In the genomic region with DNA sequence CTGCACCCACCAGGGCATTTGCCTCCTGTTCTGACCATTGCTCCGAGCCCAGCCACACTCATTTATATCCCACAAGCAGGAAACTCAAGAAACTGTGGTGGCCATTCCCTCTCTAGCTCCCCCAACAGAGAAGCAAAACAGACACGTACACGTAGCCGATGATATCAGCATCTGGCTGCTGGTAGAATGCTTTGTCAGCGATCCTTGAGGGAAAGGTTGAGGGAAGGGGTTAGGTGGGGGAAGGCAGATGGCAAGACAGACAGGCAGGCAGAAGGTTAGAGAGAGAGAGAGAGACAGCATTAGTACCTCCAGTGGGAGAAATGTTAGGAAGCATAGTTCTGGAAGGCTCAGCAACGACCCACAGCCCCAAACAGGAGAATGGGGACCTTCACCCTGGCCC, we compare ENCODE assay signal across 14 cellular contexts. TPM values are rescaled to one million over a fixed set of nuclear protein-coding genes. Genes with fewer than 3 reads are reported as not detected.
A peak's percentile ranks its signal among the peaks of the same experiment; 100 is the strongest.
DNase-seq lines count a peak whose midpoint lies in the region; FAIRE-seq and TF ChIP-seq lines count a peak whose summit lies in the region.
"Had no signal": no experiment of that assay in that cellular context is flagged by ENCODE, and none has a peak within 500 bp of the region (broad histone marks: within the 10 kb centered on the region; RNA-seq: fewer than 3 reads in every experiment).

No MANE protein-coding gene starts in this region.

- H3K36me3 Mint-ChIP-seq in dendritic cell treated with granulocyte-macrophage colony-stimulating factor and Interleukin-4, amounts not matched to agents 40 ng/mL and 50 ng/mL, for 4 days (ENCODE audit: low read depth), result peaks cover 90% of the 10 kb centered on the region
- peaks cover 9% of the 10 kb centered on the region for H3K36me3 Mint-ChIP-seq in nephron (ENCODE audit: low read depth)

- no peak for TF ChIP-seq CTCF in nephron (IDR thresholded peaks at IDR 0.05; ENCODE audit: unreplicated experiment in 3 of 3)

- peaks cover 44% of the 10 kb centered on the region for H3K4me1 Mint-ChIP-seq in dendritic cell treated with granulocyte-macrophage colony-stimulating factor and Interleukin-4, amounts not matched to agents 40 ng/mL and 50 ng/mL, for 4 days (ENCODE audit: low read depth)
- H3K4me1 Mint-ChIP-seq in nephron, result peaks cover 27% of the 10 kb centered on the region
- H3K4me1 Mint-ChIP-seq: activated B cell treated with CpG ODN at 0.5 μM for 24 hours had no signal

- FAIRE-seq in frontal cortex (lab: Jason Lieb, UNC) (no peak), RCC 7860 (lab: Jason Lieb, UNC) (no peak)
- FAIRE-seq: endometrium, islet of Langerhans had no signal

- H3K4me3 Mint-ChIP-seq in dendritic cell treated with granulocyte-macrophage colony-stimulating factor and Interleukin-4, amounts not matched to agents 40 ng/mL and 50 ng/mL, for 4 days, result no peak overlapping the region
- H3K4me3 Mint-ChIP-seq in nephron, result peak overlapping the region; percentile 10 to 63 (median 56)
- H3K4me3 Mint-ChIP-seq: activated B cell treated with CpG ODN at 0.5 μM for 24 hours, H9 had no signal

- H3K27ac Mint-ChIP-seq in dendritic cell treated with granulocyte-macrophage colony-stimulating factor and Interleukin-4, amounts not matched to agents 40 ng/mL and 50 ng/mL, for 4 days, result peak overlapping the region; percentile 2
- peak overlapping the region; percentile 92 to 96 (median 93) for H3K27ac Mint-ChIP-seq in nephron
- H3K27ac Mint-ChIP-seq: activated B cell treated with CpG ODN at 0.5 μM for 24 hours had no signal

- DNase-seq in NCI-H2171 treated with DMSO at 0.1 percent for 48 hours (lab: John Stamatoyannopoulos, UW) (peak; percentile 47), NCI-H2171 (lab: John Stamatoyannopoulos, UW) (no peak), NCI-H1694 treated with DMSO at 0.1 percent for 48 hours (lab: John Stamatoyannopoulos, UW) (peak; percentile 10), pons (ENCODE audit: low spot score) (no peak), frontal cortex (ENCODE audit: low spot score in 2 of 2) (no peak), RCC 7860 (ENCODE audit: low spot score) (no peak)
- DNase-seq: activated B cell treated with CpG ODN at 0.5 μM for 24 hours, activated gamma-delta T cell treated with Interleukin-2 at 50 U/mL for 16 hours, H9, NCI-H226 had no signal

- intact Hi-C loops in dendritic cell treated with granulocyte-macrophage colony-stimulating factor and Interleukin-4, amounts not matched to agents 40 ng/mL and 50 ng/mL, for 4 days (cut with micrococcal nuclease), result no loop called here

- H3K9me3 Mint-ChIP-seq in dendritic cell treated with granulocyte-macrophage colony-stimulating factor and Interleukin-4, amounts not matched to agents 40 ng/mL and 50 ng/mL, for 4 days, result no peaks in the 10 kb centered on the region
- H3K9me3 Mint-ChIP-seq in nephron, result no peaks in the 10 kb centered on the region
- H3K9me3 Mint-ChIP-seq: activated B cell treated with CpG ODN at 0.5 μM for 24 hours, H9 had no signal

- H3K27me3 Mint-ChIP-seq in dendritic cell treated with granulocyte-macrophage colony-stimulating factor and Interleukin-4, amounts not matched to agents 40 ng/mL and 50 ng/mL, for 4 days, result no peaks in the 10 kb centered on the region
- no peaks in the 10 kb centered on the region for H3K27me3 Mint-ChIP-seq in nephron (ENCODE audit: low read depth)
- H3K27me3 Mint-ChIP-seq: activated B cell treated with CpG ODN at 0.5 μM for 24 hours had no signal

RNA-seq across cellular contexts. Expression of a gene that starts 7.8 kb away (rescaled TPM):
- total RNA-seq in frontal cortex, result 27.7 TPM

RNA-seq across cellular contexts. Expression of a gene that starts 7.9 kb away (rescaled TPM):
- total RNA-seq in frontal cortex, result 12.6 TPM

RNA-seq across cellular contexts. Expression of a gene that starts 20.0 kb away (rescaled TPM):
- total RNA-seq in frontal cortex, result 71.3 TPM

RNA-seq across cellular contexts. Expression of a gene that starts 31.0 kb away (rescaled TPM):
- total RNA-seq in frontal cortex, result 34.6 TPM

RNA-seq across cellular contexts. Expression of a gene that starts 34.8 kb away (rescaled TPM):
- total RNA-seq in frontal cortex, result 111 TPM

Comparison
In these comparisons a context has a peak if more than half of its experiments do, and no peak if none do; other contexts are left out.
1. DNase-seq: peak in NCI-H2171 treated with DMSO at 0.1 percent for 48 hours (single experiment) and NCI-H1694 treated with DMSO at 0.1 percent for 48 hours (single experiment); none in NCI-H2171 (single experiment), pons (single experiment), frontal cortex (0 of 2) and RCC 7860 (single experiment).